15 cellular contexts compared by ENCODE assay signal in the genomic region with DNA sequence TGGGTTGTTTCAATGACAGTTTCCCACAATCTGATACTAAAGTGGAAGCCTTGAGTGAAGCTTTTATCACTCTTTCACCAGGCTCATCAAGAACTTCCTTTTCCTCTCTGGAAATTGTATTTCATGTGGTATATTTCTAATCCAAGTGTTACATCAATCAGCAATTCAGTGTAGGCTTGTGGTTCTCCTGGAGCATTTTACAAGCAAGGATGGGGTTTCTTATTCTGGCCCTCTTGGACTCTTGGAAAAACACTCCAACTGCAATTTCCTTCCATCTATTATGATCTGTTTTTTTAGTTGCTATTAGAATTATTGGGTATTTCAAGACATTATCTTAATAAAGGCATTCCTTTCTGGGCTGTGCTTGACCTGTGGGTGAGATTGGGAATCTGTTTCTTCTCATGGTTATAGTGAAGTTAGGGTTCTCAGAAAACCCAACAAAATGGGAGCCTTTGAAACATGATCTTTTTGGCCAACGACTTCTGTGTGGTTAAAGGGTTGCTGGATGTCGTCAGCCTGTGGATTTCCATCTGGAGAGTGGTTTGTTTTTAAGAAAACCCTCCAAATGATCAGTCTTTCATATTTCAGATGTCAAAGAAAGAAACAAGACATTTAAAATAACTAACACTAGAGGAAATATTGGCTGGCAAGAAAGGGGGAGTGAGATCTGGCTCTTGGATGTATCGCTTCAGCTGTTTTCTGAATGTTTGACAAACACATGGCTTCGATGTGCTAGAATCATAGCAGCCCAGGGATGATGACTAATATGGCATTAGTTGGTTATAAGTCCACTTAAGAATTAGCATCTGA.
DNase-seq lines count a peak whose midpoint lies in the region; ATAC-seq and TF ChIP-seq lines count a peak whose summit lies in the region.
"Had no signal": no experiment of that assay in that cellular context is flagged by ENCODE, and none has a peak within 500 bp of the region (broad histone marks: within the 10 kb centered on the region; RNA-seq: fewer than 3 reads in every experiment).

No MANE protein-coding gene starts in this region.

- ATAC-seq in GM18873 (IDR thresholded peaks at IDR 0.05; ENCODE audit: low FRiP score, unreplicated experiment) (no peak), GM18868 (IDR thresholded peaks at IDR 0.05; ENCODE audit: unreplicated experiment) (no peak)
- ATAC-seq in naive thymus-derived CD8-positive, alpha-beta T cell: no peak

- peak overlapping the region; percentile 37 to 46 (median 42) for H3K27ac ChIP-seq in esophagus muscularis mucosa (replicated peaks in 1 of 4)
- H3K27ac ChIP-seq in muscle layer of duodenum (ENCODE audit: low read length): peak overlapping the region; percentile 19
- H3K27ac ChIP-seq: colonic mucosa, neutrophil, WERI-Rb-1 had no signal

- H3K36me3 ChIP-seq in esophagus muscularis mucosa (no peaks in the 10 kb centered on the region), muscle layer of duodenum (ENCODE audit: control insufficient read depth in 1 of 2, insufficient read depth in 2 of 2, low read length in 2 of 2) (no peaks in the 10 kb centered on the region)
- H3K36me3 ChIP-seq: colonic mucosa, neutrophil, WERI-Rb-1 had no signal

- H3K4me1 Mint-ChIP-seq in naive thymus-derived CD8-positive, alpha-beta T cell: no peaks in the 10 kb centered on the region

- POLR2A ChIA-PET in naive thymus-derived CD8-positive, alpha-beta T cell (lab: Charles Lee): no interaction called here

- no peak for TF ChIP-seq POLR2A in esophagus muscularis mucosa (IDR thresholded peaks at IDR 0.05; ENCODE audit: low read depth)

- intact Hi-C loops in esophagus muscularis mucosa (cut with DNase I): no loop called here

- H3K9me3 Mint-ChIP-seq in naive thymus-derived CD8-positive, alpha-beta T cell: peaks cover 0 to 2% (median 0%) of the 10 kb centered on the region in 9 donors
- H3K9me3 Mint-ChIP-seq: type B pancreatic cell had no signal

- H3K27ac Mint-ChIP-seq in naive thymus-derived CD8-positive, alpha-beta T cell: no peak overlapping the region
- H3K27ac Mint-ChIP-seq: type B pancreatic cell had no signal

- 52% methylated on average over 4 of the region's 4 CpGs for WGBS in esophagus muscularis mucosa

- no peak overlapping the region for H3K4me3 Mint-ChIP-seq in naive thymus-derived CD8-positive, alpha-beta T cell
- H3K4me3 Mint-ChIP-seq: type B pancreatic cell had no signal

- no peaks in the 10 kb centered on the region for H3K36me3 Mint-ChIP-seq in naive thymus-derived CD8-positive, alpha-beta T cell
- H3K36me3 Mint-ChIP-seq: type B pancreatic cell had no signal

- no peak for TF ChIP-seq EP300 in esophagus muscularis mucosa (IDR thresholded peaks at IDR 0.05)

- H3K4me1 ChIP-seq in esophagus muscularis mucosa (peaks cover 9 to 38% (median 31%) of the 10 kb centered on the region in 4 donors), muscle layer of duodenum (ENCODE audit: control insufficient read depth in 1 of 2, insufficient read depth in 2 of 2, low read length in 2 of 2) (peaks cover 7 to 10% of the 10 kb centered on the region in 2 donors)
- H3K4me1 ChIP-seq: colonic mucosa had no signal

- no peak overlapping the region for H3K4me3 ChIP-seq in esophagus muscularis mucosa
- no peak overlapping the region for H3K4me3 ChIP-seq in muscle layer of duodenum (ENCODE audit: low read depth in 1 of 2, low read length in 2 of 2)
- H3K4me3 ChIP-seq: colonic mucosa had no signal

- DNase-seq in AG08396 (ENCODE audit: low spot score) (peak; percentile 21), KBM-7 (peak; percentile 16), esophagus muscularis mucosa (ENCODE audit: extremely low spot score) (no peak)
- no peak for DNase-seq in naive thymus-derived CD8-positive, alpha-beta T cell
- DNase-seq in activated effector memory CD4-positive, alpha-beta T cell treated with anti-CD3 and anti-CD28 coated beads, Interleukin-2, amount 50 U/mL, for 16 hours: no peak
- DNase-seq: activated T-cell treated with anti-CD3 and anti-CD28 coated beads, Interleukin-2, amount 50 U/mL, for 48 hours; C1 segment of cervical spinal cord; colonic mucosa; hypothalamus; WERI-Rb-1 had no signal

- H3K9me3 ChIP-seq in esophagus muscularis mucosa: no peaks in the 10 kb centered on the region
- no peaks in the 10 kb centered on the region for H3K9me3 ChIP-seq in muscle layer of duodenum (ENCODE audit: control insufficient read depth in 1 of 2, low read length in 2 of 2)
- H3K9me3 ChIP-seq: colonic mucosa, neutrophil had no signal

- in situ Hi-C loops in KBM-7 (cut with MboI; ENCODE audit: low pct_unique_long_range_greater_than_20kb, low sequenced_read_pairs): no loop called here

- H3K27me3 ChIP-seq in esophagus muscularis mucosa: no peaks in the 10 kb centered on the region
- H3K27me3 ChIP-seq in muscle layer of duodenum (ENCODE audit: low read depth, low read length): no peaks in the 10 kb centered on the region
- H3K27me3 ChIP-seq: colonic mucosa, neutrophil had no signal

- peaks cover 0 to 6% (median 2%) of the 10 kb centered on the region in 5 donors for H3K27me3 Mint-ChIP-seq in naive thymus-derived CD8-positive, alpha-beta T cell

- no peak for TF ChIP-seq CTCF in esophagus muscularis mucosa (IDR thresholded peaks at IDR 0.05)

Comparison
In these comparisons a context has a peak if more than half of its experiments do, and no peak if none do; other contexts are left out.
1. DNase-seq: peak in AG08396 (single experiment) and KBM-7 (single experiment); none in esophagus muscularis mucosa (single experiment), naive thymus-derived CD8-positive, alpha-beta T cell (0 of 10) and activated effector memory CD4-positive, alpha-beta T cell treated with anti-CD3 and anti-CD28 coated beads, Interleukin-2, amount 50 U/mL, for 16 hours (single experiment).